20 cellular contexts compared by ENCODE assay signal in genomic region chr2:9690716-9691498, GRCh38.
DNase-seq lines count a peak whose midpoint lies in the region; ATAC-seq, FAIRE-seq and TF ChIP-seq lines count a peak whose summit lies in the region.
"Had no signal": no experiment of that assay in that cellular context is flagged by ENCODE, and none has a peak within 500 bp of the region (broad histone marks: within the 10 kb centered on the region; RNA-seq: fewer than 3 reads in every experiment).

No MANE protein-coding gene starts in this region.

- ATAC-seq in WTC11 = peak; percentile 48
- ATAC-seq: activated naive CD4-positive, alpha-beta T cell treated with anti-CD3 and anti-CD28 coated beads, Interleukin-2, amount 50 U/mL, for 72 hours; naive thymus-derived CD4-positive, alpha-beta T cell had no signal

- H3T11ph ChIP-seq in H9 (ENCODE audit: low read length) = no peak overlapping the region

- WGBS in H9 (ENCODE audit: extremely low coverage, insufficient read length, low lambda C conversion rate) = no CpG with 5 or more reads among the region's 11 CpGs
- WGBS in small intestine, 3 donors = 93 to 94% (median 93%) methylated on average over 11 of the region's 11 CpGs

- peaks cover 1% of the 10 kb centered on the region for H3K27me3 Mint-ChIP-seq in H9 (ENCODE audit: low read depth)
- no peaks in the 10 kb centered on the region for H3K27me3 Mint-ChIP-seq in WTC11 (ENCODE audit: low read depth)

- no peak overlapping the region for H2BK20ac ChIP-seq in H9 (ENCODE audit: low read depth, low read length, poor library complexity, severe bottlenecking)

- H3K27ac Mint-ChIP-seq in H9 (peak overlapping the region in 1 of 3 experiments; percentile 23; a peak in 2 of 7 replicates), WTC11 (peak overlapping the region; percentile 4; the same call in 1 of the 2 replicates)
- H3K27ac Mint-ChIP-seq: activated naive CD4-positive, alpha-beta T cell treated with anti-CD3 and anti-CD28 coated beads, Interleukin-2, amount 50 U/mL, for 72 hours; T-helper 2 cell treated with Interferon-gamma antibody and Interleukin-4, amounts not matched to agents 5 μg/mL and 100 μg/mL, for 36 hours had no signal

- peak; percentile 22; the same call in 1 of the 3 replicates for TF ChIP-seq CTCF in H9 (conservative IDR thresholded peaks at IDR 0.05)
- no peak for TF ChIP-seq CTCF in WTC11 (IDR thresholded peaks at IDR 0.05)
- no peak for TF ChIP-seq CTCF in GM10248 (IDR thresholded peaks at IDR 0.05; ENCODE audit: control extremely low read depth, extremely low read depth, low read depth, missing control alignments)

- H2BK120ac ChIP-seq in H9 (ENCODE audit: low read depth, low read length, poor library complexity, severe bottlenecking) = no peak overlapping the region

- no peak overlapping the region for H3K4me3 ChIP-seq in small intestine (ENCODE audit: low read depth in 1 of 2, low read length in 2 of 2)
- H3K4me3 ChIP-seq: cardiac muscle cell, suprapubic skin had no signal

- no peak overlapping the region for H3K9ac ChIP-seq in H9 (ENCODE audit: extremely low read depth, insufficient read length, low read length)

- POLR2A ChIA-PET in WTC11 (lab: Charles Lee) = no interaction called here
- POLR2A ChIA-PET in GM10248 (lab: Yijun Ruan, JAX) = no interaction called here

- no peak overlapping the region for H3K56ac ChIP-seq in H9 (ENCODE audit: insufficient read length, low read depth, low read length)

- no peak for FAIRE-seq in small intestine (lab: Jason Lieb, UNC)

- H3K9me3 Mint-ChIP-seq in H9 (no peaks in the 10 kb centered on the region), WTC11 (no peaks in the 10 kb centered on the region)
- H3K9me3 Mint-ChIP-seq: activated naive CD4-positive, alpha-beta T cell treated with anti-CD3 and anti-CD28 coated beads, Interleukin-2, amount 50 U/mL, for 72 hours; naive thymus-derived CD4-positive, alpha-beta T cell; T-helper 2 cell treated with Interferon-gamma antibody and Interleukin-4, amounts not matched to agents 5 μg/mL and 100 μg/mL, for 36 hours had no signal

- H3K27me3 ChIP-seq in H9 (ENCODE audit: insufficient read depth, low read length) (no peaks in the 10 kb centered on the region), small intestine (ENCODE audit: control insufficient read depth in 2 of 2, insufficient read depth in 2 of 2, low read length in 2 of 2) (no peaks in the 10 kb centered on the region)
- H3K27me3 ChIP-seq: cardiac muscle cell, suprapubic skin had no signal

- DNase-seq in D341Med (ENCODE audit: low spot score) (peak; percentile 54), H9 (no peak), WTC11 (ENCODE audit: low spot score) (no peak), mesenteric fat pad (ENCODE audit: low spot score) (peak; percentile 79), GM10248 (ENCODE audit: extremely low spot score) (no peak), small intestine (no peak), NCI-H2029 treated with DMSO at 0.1 percent for 48 hours (lab: John Stamatoyannopoulos, UW) (no peak), putamen (ENCODE audit: low spot score) (no peak)
- DNase-seq: activated CD4-positive, alpha-beta T cell treated with anti-CD3 and anti-CD28 coated beads for 4 hours; activated CD8-positive, alpha-beta memory T cell treated with anti-CD3 and anti-CD28 coated beads, Interleukin-2, amount 50 U/mL, for 48 hours; DMS79 treated with DMSO at 0.1 percent for 48 hours; effector memory CD4-positive, alpha-beta T cell; naive thymus-derived CD4-positive, alpha-beta T cell; NK-92 treated with Interleukin-12 subunit alpha and Interleukin-12 subunit beta, amount 100 ng/mL, for 24 hours; retina; stimulated activated CD4-positive, alpha-beta T cell treated with anti-CD3 and anti-CD28 coated beads, Interleukin-1b, Interleukin-23, amount 100 ng/mL, for 48 hours had no signal

- no peaks in the 10 kb centered on the region for H3K36me3 ChIP-seq in small intestine (ENCODE audit: control insufficient read depth in 2 of 2, insufficient read depth in 2 of 2, low read length in 2 of 2)
- H3K36me3 ChIP-seq: cardiac muscle cell, suprapubic skin had no signal

- H3K23ac ChIP-seq in H9 (ENCODE audit: insufficient read length, low read depth, low read length) = no peak overlapping the region

- H2BK5ac ChIP-seq in H9 (ENCODE audit: insufficient read length, low read length) = no peak overlapping the region

- H2AK5ac ChIP-seq in H9 (ENCODE audit: insufficient read length, low read length) = no peak overlapping the region

- H3K18ac ChIP-seq in H9 (ENCODE audit: insufficient read length, low read depth, low read length) = no peak overlapping the region

- no peaks in the 10 kb centered on the region for H3K23me2 ChIP-seq in H9 (ENCODE audit: insufficient read length, low read depth, low read length, poor library complexity, severe bottlenecking)

- H3K4me1 Mint-ChIP-seq in H9 (peaks cover 22 to 27% of the 10 kb centered on the region in 2 experiments), WTC11 (peaks cover 16% of the 10 kb centered on the region)

- H4K8ac ChIP-seq in H9 (replicated peaks; ENCODE audit: insufficient read length, low read depth, low read length) = no peak overlapping the region

- no peaks in the 10 kb centered on the region for H4K20me1 ChIP-seq in H9 (ENCODE audit: control insufficient read depth, insufficient read depth, insufficient read length)

- CTCF ChIA-PET in WTC11 (lab: Charles Lee) = interaction anchor here (0.6 to 1.7 kb wide), 8 partner anchors 61 to 294 kb away, joined by 3 to 5 read pairs (median 3); partner anchors contain the start of gene ADAM17
- CTCF ChIA-PET in GM10248 (lab: Yijun Ruan, JAX) = interaction anchor here (0.9 to 1.9 kb wide), 3 partner anchors 12 to 60 kb away, joined by 3 to 5 read pairs (median 3); no protein-coding TSS in a partner anchor

- H3K4ac ChIP-seq in H9 (ENCODE audit: low read depth, low read length) = no peak overlapping the region

- no peak overlapping the region for H3K4me3 Mint-ChIP-seq in H9
- no peak overlapping the region for H3K4me3 Mint-ChIP-seq in WTC11
- H3K4me3 Mint-ChIP-seq: naive thymus-derived CD4-positive, alpha-beta T cell; T-helper 2 cell treated with Interferon-gamma antibody and Interleukin-4, amounts not matched to agents 5 μg/mL and 100 μg/mL, for 36 hours had no signal

- H2AFZ ChIP-seq in H9 (ENCODE audit: low read length) = no peak overlapping the region

- H3K9me3 ChIP-seq in H9 (ENCODE audit: control insufficient read depth, low read depth, low read length) (no peaks in the 10 kb centered on the region), small intestine (ENCODE audit: control insufficient read depth, low read depth) (no peaks in the 10 kb centered on the region)
- H3K9me3 ChIP-seq: suprapubic skin had no signal

- no peak overlapping the region for H2BK15ac ChIP-seq in H9 (ENCODE audit: low read depth, low read length)

- H3K27ac ChIP-seq in H9 (ENCODE audit: insufficient read length, low read depth, low read length) = no peak overlapping the region
- no peak overlapping the region for H3K27ac ChIP-seq in small intestine (ENCODE audit: low read depth in 1 of 2, low read length in 1 of 2)
- H3K27ac ChIP-seq: cardiac muscle cell, suprapubic skin had no signal

- H3K79me1 ChIP-seq in H9 (ENCODE audit: insufficient read depth, low read depth, low read length, poor library complexity, severe bottlenecking) = no peaks in the 10 kb centered on the region

- H4K91ac ChIP-seq in H9 (ENCODE audit: insufficient read length, low read depth, low read length) = no peak overlapping the region

- H3K4me2 ChIP-seq in H9 (ENCODE audit: insufficient read depth, insufficient read length, low read length) = no peak overlapping the region

- no peak overlapping the region for H2BK12ac ChIP-seq in H9 (ENCODE audit: insufficient read length, low read depth, low read length)

- peaks cover 10% of the 10 kb centered on the region; the same call in 1 of the 2 replicates for H3K4me1 ChIP-seq in H9 (ENCODE audit: insufficient read depth, low read length)
- H3K4me1 ChIP-seq in small intestine (ENCODE audit: control insufficient read depth in 2 of 2, insufficient read depth in 1 of 2, low read depth in 1 of 2, low read length in 1 of 2) = no peaks in the 10 kb centered on the region

- no peaks in the 10 kb centered on the region for H3K36me3 Mint-ChIP-seq in H9 (ENCODE audit: insufficient read depth in 1 of 3, low read depth in 3 of 3)
- H3K36me3 Mint-ChIP-seq in WTC11 = no peaks in the 10 kb centered on the region
- H3K36me3 Mint-ChIP-seq: activated naive CD4-positive, alpha-beta T cell treated with anti-CD3 and anti-CD28 coated beads, Interleukin-2, amount 50 U/mL, for 72 hours; naive thymus-derived CD4-positive, alpha-beta T cell had no signal

- no peak overlapping the region for H4K5ac ChIP-seq in H9 (ENCODE audit: insufficient read length, low read depth, low read length)

- H3K79me2 ChIP-seq in H9 (ENCODE audit: insufficient read depth, low read length) = no peaks in the 10 kb centered on the region

- H3K14ac ChIP-seq in H9 (ENCODE audit: insufficient read depth, low read length) = no peak overlapping the region

TF ChIP-seq in WTC11, 78 proteins besides CTCF, POLR2A, EP300 and RAD21 (continues in another document):
- TF ChIP-seq NFATC4 (CRISPR knock-in tag; IDR thresholded peaks at IDR 0.05) (no peak), PRRX2 (CRISPR knock-in tag; IDR thresholded peaks at IDR 0.05) (no peak), CBFB (CRISPR knock-in tag; IDR thresholded peaks at IDR 0.05; ENCODE audit: low read depth) (no peak), FOXJ3 (CRISPR knock-in tag; IDR thresholded peaks at IDR 0.05; ENCODE audit: borderline replicate concordance) (no peak)

Comparison
In these comparisons a context has a peak if more than half of its experiments do, and no peak if none do; other contexts are left out.
1. DNase-seq: peak in D341Med (single experiment) and mesenteric fat pad (single experiment); none in H9 (single experiment), WTC11 (single experiment), GM10248 (single experiment), small intestine (single experiment), NCI-H2029 treated with DMSO at 0.1 percent for 48 hours (single experiment) and putamen (single experiment).